In genomic region chr10:19952611-19953010, GRCh38 we compare ENCODE assay signal across 18 cellular contexts.
"Had no signal": no experiment of that assay in that cellular context is flagged by ENCODE, and none has a peak within 500 bp of the region (broad histone marks: within the 10 kb centered on the region; RNA-seq: fewer than 3 reads in every experiment).

No MANE protein-coding gene starts in this region.

- H3K36me3 Mint-ChIP-seq: naive thymus-derived CD8-positive, alpha-beta T cell had no signal

- ATAC-seq: activated CD8-positive, alpha-beta T cell treated with anti-CD3 and anti-CD28 coated beads, Interleukin-2, amount 10 ng/mL, durations not matched to agents 7 days and 5 days; naive thymus-derived CD8-positive, alpha-beta T cell had no signal

- H3K4me3 ChIP-seq: breast epithelium, thyroid gland had no signal

- H3K4me3 Mint-ChIP-seq: activated CD4-positive, alpha-beta T cell treated with anti-CD3 and anti-CD28 coated beads, Interleukin-2, amount 10 ng/mL, durations not matched to agents 7 days and 5 days; activated CD8-positive, alpha-beta T cell treated with anti-CD3 and anti-CD28 coated beads, Interleukin-2, amount 10 ng/mL, durations not matched to agents 7 days and 5 days; activated T-cell treated with anti-CD3 and anti-CD28 coated beads, Interleukin-2, amount 50 U/mL, for 24 hours; naive thymus-derived CD8-positive, alpha-beta T cell had no signal

- DNase-seq: activated CD4-positive, alpha-beta T cell treated with anti-CD3 and anti-CD28 coated beads, Interleukin-2, amount 10 ng/mL, durations not matched to agents 7 days and 5 days; activated CD8-positive, alpha-beta T cell treated with anti-CD3 and anti-CD28 coated beads, Interleukin-2, amount 10 ng/mL, durations not matched to agents 7 days and 5 days; activated naive CD4-positive, alpha-beta T cell treated with Interleukin-2 at 50 U/mL for 16 hours; activated T-cell treated with anti-CD3 and anti-CD28 coated beads, Interleukin-2, amount 50 U/mL, for 24 hours; cerebellar nuclear complex; effector CD8-positive, alpha-beta T cell; foreskin fibroblast; kidney glomerular epithelial cell; mesenchymal stem cell; naive thymus-derived CD8-positive, alpha-beta T cell; stimulated activated CD4-positive, alpha-beta T cell treated with anti-CD3 and anti-CD28 coated beads, Interleukin-12 subunit alpha, Interleukin-12 subunit beta, amount 100 ng/mL, for 4 hours; stimulated activated CD4-positive, alpha-beta T cell treated with anti-CD3 and anti-CD28 coated beads, Interleukin-1b, Interleukin-23, amount 100 ng/mL, for 48 hours; stimulated activated CD8-positive, alpha-beta memory T cell treated with anti-CD3 and anti-CD28 coated beads, Interleukin-4, amount 100 ng/mL, for 48 hours; stimulated activated naive CD4-positive, alpha-beta T cell; T1000; thyroid gland had no signal

- H3K27me3 ChIP-seq: breast epithelium, thyroid gland had no signal

- H3K27me3 Mint-ChIP-seq: activated CD4-positive, alpha-beta T cell treated with anti-CD3 and anti-CD28 coated beads, Interleukin-2, amount 10 ng/mL, durations not matched to agents 7 days and 5 days; activated T-cell treated with anti-CD3 and anti-CD28 coated beads, Interleukin-2, amount 50 U/mL, for 24 hours; naive thymus-derived CD8-positive, alpha-beta T cell had no signal

- H3K9me3 ChIP-seq: breast epithelium, thyroid gland had no signal

- H3K36me3 ChIP-seq: breast epithelium, thyroid gland had no signal

- H3K4me1 Mint-ChIP-seq: activated CD4-positive, alpha-beta T cell treated with anti-CD3 and anti-CD28 coated beads, Interleukin-2, amount 10 ng/mL, durations not matched to agents 7 days and 5 days; naive thymus-derived CD8-positive, alpha-beta T cell had no signal

- H3K9me3 Mint-ChIP-seq: activated CD4-positive, alpha-beta T cell treated with anti-CD3 and anti-CD28 coated beads, Interleukin-2, amount 10 ng/mL, durations not matched to agents 7 days and 5 days had no signal

- H3K27ac ChIP-seq: thyroid gland had no signal

- H3K27ac Mint-ChIP-seq: activated CD4-positive, alpha-beta T cell treated with anti-CD3 and anti-CD28 coated beads, Interleukin-2, amount 10 ng/mL, durations not matched to agents 7 days and 5 days; activated CD8-positive, alpha-beta T cell treated with anti-CD3 and anti-CD28 coated beads, Interleukin-2, amount 10 ng/mL, durations not matched to agents 7 days and 5 days; activated T-cell treated with anti-CD3 and anti-CD28 coated beads, Interleukin-2, amount 50 U/mL, for 24 hours; activated T-helper 2 cell treated with anti-CD3 and anti-CD28 coated beads, Interferon-gamma antibody, Interleukin-2, Interleukin-4, amounts not matched to agents 10 μg/mL and 5 μg/mL and 100 μg/mL, durations not matched to agents 14 hours and 24 hours and 36 hours; naive thymus-derived CD8-positive, alpha-beta T cell had no signal

- H3K4me1 ChIP-seq: breast epithelium, thyroid gland had no signal
